In the genomic region with DNA sequence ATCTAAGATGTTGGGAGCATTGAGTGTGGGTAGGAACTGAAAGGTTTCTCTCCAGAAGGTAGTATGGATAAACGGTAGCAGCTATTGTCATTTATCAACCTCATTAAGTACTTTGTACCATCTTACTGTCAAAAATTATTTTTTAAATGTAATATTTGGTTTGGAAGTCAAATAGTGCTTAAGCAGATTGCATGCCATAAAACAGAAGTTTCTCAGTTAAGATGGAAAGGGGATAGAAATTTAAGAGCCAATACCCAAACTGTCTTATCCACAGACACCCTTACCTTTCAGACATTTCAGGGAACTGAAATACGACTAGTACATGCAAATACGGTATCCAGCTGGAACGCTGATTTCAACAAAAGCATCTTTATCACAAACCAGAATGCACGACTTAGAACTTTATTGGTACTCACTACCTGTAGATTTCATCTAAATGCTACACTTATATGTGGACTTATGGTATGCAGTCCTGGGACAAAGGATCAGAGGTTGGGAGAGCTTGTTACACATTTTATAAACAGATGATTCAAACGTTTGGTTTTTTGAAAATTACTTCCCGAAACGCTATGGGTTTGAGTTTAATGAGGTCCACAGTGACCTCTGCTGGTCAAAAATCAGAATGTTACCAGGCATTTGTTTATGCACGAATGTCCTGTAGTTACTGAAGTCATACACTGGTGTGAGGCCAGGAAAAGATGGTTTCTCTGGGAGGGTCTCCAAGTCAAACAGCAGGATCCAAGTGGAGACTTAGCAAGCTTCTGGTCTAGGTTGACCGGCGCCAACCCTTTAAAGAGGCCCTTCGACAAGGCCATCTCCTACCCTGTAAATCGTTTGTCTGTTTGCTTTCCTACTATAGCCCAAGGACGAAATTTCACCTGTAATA, we compare ENCODE assay signal across 8 cellular contexts. TPM values are rescaled to one million over a fixed set of nuclear protein-coding genes. Genes with fewer than 3 reads are reported as not detected.
DNase-seq lines count a peak whose midpoint lies in the region; ATAC-seq and TF ChIP-seq lines count a peak whose summit lies in the region.

No MANE protein-coding gene starts in this region.

- ATAC-seq in GM19467 (IDR thresholded peaks at IDR 0.05; ENCODE audit: unreplicated experiment), result peak; percentile 76

- H3K4me1 ChIP-seq in Peyer's patch (no peaks in the 10 kb centered on the region), left ventricle myocardium inferior (peaks cover 25% of the 10 kb centered on the region)

- no peaks in the 10 kb centered on the region for H3K9me3 ChIP-seq in Peyer's patch
- no peaks in the 10 kb centered on the region for H3K9me3 ChIP-seq in left ventricle myocardium inferior (replicated peaks)

- intact Hi-C loops in left ventricle myocardium inferior (cut with micrococcal nuclease), result loop anchor here (10.0 kb wide), 1 partner anchor 1091 kb away; no protein-coding TSS in a partner anchor

- DNase-seq in DMS153 treated with DMSO at 0.1 percent for 48 hours (lab: John Stamatoyannopoulos, UW; ENCODE audit: unreplicated experiment) (peak; percentile 53), Kasumi-1 (lab: John Stamatoyannopoulos, UW) (peak; percentile 71 to 72), Peyer's patch (peak in 2 of 3 donors; percentile 39 to 74), amniotic epithelial cell (ENCODE audit: low read depth) (peak; percentile 77), left ventricle myocardium inferior (no peak), putamen (ENCODE audit: low spot score) (peak; percentile 64), cortex of kidney (lab: John Stamatoyannopoulos, UW) (no peak)

- H3K27ac ChIP-seq in Peyer's patch (no peak overlapping the region), left ventricle myocardium inferior (replicated peaks) (no peak overlapping the region)

- H3K4me3 ChIP-seq in Peyer's patch (peak overlapping the region in 1 of 4 donors; percentile 7), left ventricle myocardium inferior (peak overlapping the region; percentile 47)

- no peaks in the 10 kb centered on the region for H3K36me3 ChIP-seq in Peyer's patch
- no peaks in the 10 kb centered on the region for H3K36me3 ChIP-seq in left ventricle myocardium inferior

- H3K27me3 ChIP-seq in Peyer's patch (no peaks in the 10 kb centered on the region), left ventricle myocardium inferior (ENCODE audit: low read depth) (peaks cover 9% of the 10 kb centered on the region)

- TF ChIP-seq CTCF in Peyer's patch (IDR thresholded peaks at IDR 0.05) (peak; percentile 40 to 80 (median 70)), left ventricle myocardium inferior (IDR thresholded peaks at IDR 0.05; ENCODE audit: borderline replicate concordance) (peak; percentile 79)

- TF ChIP-seq POLR2A in Peyer's patch (IDR thresholded peaks at IDR 0.05), result no peak

RNA-seq across cellular contexts. Expression of a gene that starts 45.7 kb away (rescaled TPM):
- 10 to 100 TPM; 13.7 to 97.4 (median 37.1) TPM for total RNA-seq in Peyer's patch
- 78.5 TPM for total RNA-seq in left ventricle myocardium inferior

Comparison
In these comparisons a context has a peak if more than half of its experiments do, and no peak if none do; other contexts are left out.
1. DNase-seq: peak in DMS153 treated with DMSO at 0.1 percent for 48 hours (single experiment), Kasumi-1 (2 of 2), Peyer's patch (2 of 3), amniotic epithelial cell (single experiment) and putamen (single experiment); none in left ventricle myocardium inferior (single experiment) and cortex of kidney (single experiment).